ENCODE assay signal across 28 cellular contexts in genomic region chr19:960601-960938, GRCh38. TPM values are rescaled to one million over a fixed set of nuclear protein-coding genes. Genes with fewer than 3 reads are reported as not detected.
"Had no signal": no experiment of that assay in that cellular context is flagged by ENCODE, and none has a peak within 500 bp of the region (broad histone marks: within the 10 kb centered on the region; RNA-seq: fewer than 3 reads in every experiment).

No MANE protein-coding gene starts in this region.

- H3K9me3 ChIP-seq: adrenal gland, body of pancreas, gastroesophageal sphincter, prostate gland, suprapubic skin, tibial artery had no signal

- H3K27ac Mint-ChIP-seq: activated B cell treated with CpG ODN at 0.5 μM for 24 hours; activated naive CD8-positive, alpha-beta T cell treated with anti-CD3 and anti-CD28 coated beads for 36 hours; activated T-cell treated with anti-CD3 and anti-CD28 coated beads, Interleukin-2, amount 50 U/mL, for 72 hours; effector memory CD8-positive, alpha-beta T cell; immature natural killer cell; natural killer cell had no signal

- H3K27ac ChIP-seq: adrenal gland, body of pancreas, coronary artery, gastroesophageal sphincter, prostate gland, suprapubic skin, tibial artery had no signal

- H3K27me3 Mint-ChIP-seq: activated B cell treated with CpG ODN at 0.5 μM for 24 hours; activated naive CD8-positive, alpha-beta T cell treated with anti-CD3 and anti-CD28 coated beads for 36 hours; effector memory CD8-positive, alpha-beta T cell had no signal

- H3K9me3 Mint-ChIP-seq: activated B cell treated with CpG ODN at 0.5 μM for 24 hours; effector memory CD8-positive, alpha-beta T cell; immature natural killer cell; natural killer cell had no signal

- H3K4me3 ChIP-seq: adrenal gland, body of pancreas, coronary artery, gastroesophageal sphincter, prostate gland, suprapubic skin, tibial artery had no signal

- DNase-seq: activated B cell treated with CpG ODN at 0.5 μM for 24 hours; activated effector memory CD4-positive, alpha-beta T cell treated with Interleukin-2 at 50 U/mL for 16 hours; activated naive CD4-positive, alpha-beta T cell treated with Interleukin-2 at 50 U/mL for 16 hours; activated naive CD8-positive, alpha-beta T cell treated with anti-CD3 and anti-CD28 coated beads for 36 hours; activated T-cell treated with anti-CD3 and anti-CD28 coated beads for 4 hours; activated T-cell treated with anti-CD3 and anti-CD28 coated beads, Interleukin-2, amount 50 U/mL, for 72 hours; adrenal gland; aorta; body of pancreas; effector memory CD8-positive, alpha-beta T cell; hypothalamus; immature natural killer cell; natural killer cell; stimulated activated CD4-positive, alpha-beta T cell treated with anti-CD3 and anti-CD28 coated beads, Interleukin-15, amount 100 ng/mL, for 24 hours; stimulated activated CD4-positive, alpha-beta T cell treated with anti-CD3 and anti-CD28 coated beads, Interleukin-2, amount 100 ng/mL, for 24 hours; stimulated activated naive CD4-positive, alpha-beta T cell; tibial artery had no signal

- H3K4me3 Mint-ChIP-seq: activated B cell treated with CpG ODN at 0.5 μM for 24 hours; activated naive CD8-positive, alpha-beta T cell treated with anti-CD3 and anti-CD28 coated beads for 36 hours; activated T-cell treated with anti-CD3 and anti-CD28 coated beads, Interleukin-2, amount 50 U/mL, for 72 hours; effector memory CD8-positive, alpha-beta T cell; immature natural killer cell; natural killer cell had no signal

- H3K27me3 ChIP-seq: adrenal gland, body of pancreas, gastroesophageal sphincter, suprapubic skin had no signal

- H3K36me3 Mint-ChIP-seq: natural killer cell had no signal

- H3K36me3 ChIP-seq: adrenal gland, prostate gland had no signal

- H3K4me1 ChIP-seq: adrenal gland, gastroesophageal sphincter, prostate gland, tibial artery had no signal

- H3K4me1 Mint-ChIP-seq: natural killer cell had no signal

- ATAC-seq: activated T-cell treated with anti-CD3 and anti-CD28 coated beads, Interleukin-2, amount 50 U/mL, for 72 hours; body of pancreas; effector memory CD8-positive, alpha-beta T cell; gastroesophageal sphincter; natural killer cell had no signal

RNA-seq across cellular contexts. Expression of gene GRIN3B, which starts 39.6 kb away (rescaled TPM):
- total RNA-seq: activated naive CD8-positive, alpha-beta T cell treated with anti-CD3 and anti-CD28 coated beads for 36 hours; cerebellum; gastroesophageal sphincter; lower leg skin; T-helper 2 cell treated with Interferon-gamma antibody and Interleukin-4, amounts not matched to agents 100 ng/mL and 5 ng/mL, for 36 hours; urinary bladder had no signal
- polyA plus RNA-seq: aorta, immature natural killer cell had no signal

RNA-seq across cellular contexts. Expression of gene KISS1R, which starts 43.4 kb away (rescaled TPM):
- total RNA-seq: aorta, endothelial cell of umbilical vein, fibroblast of lung, fibroblast of villous mesenchyme, gastroesophageal sphincter, prostate gland, urinary bladder had no signal
- polyA plus RNA-seq: adrenal gland, aorta, endothelial cell of umbilical vein, fibroblast of lung, immature natural killer cell had no signal
